In genomic region chr3:79874646-79875045, GRCh38 we compare ENCODE assay signal across 26 cellular contexts.
"Had no signal": no experiment of that assay in that cellular context is flagged by ENCODE, and none has a peak within 500 bp of the region (broad histone marks: within the 10 kb centered on the region; RNA-seq: fewer than 3 reads in every experiment).

No MANE protein-coding gene starts in this region.

- H3K4me1 ChIP-seq: pancreas, right lobe of liver, suprapubic skin, testis, transverse colon, upper lobe of right lung, uterus had no signal

- H3K27ac ChIP-seq: neutrophil, pancreas, prostate gland, right lobe of liver, sigmoid colon, suprapubic skin, testis, tibial artery, transverse colon, upper lobe of right lung, uterus had no signal

- H3K27me3 ChIP-seq: neutrophil, pancreas, right lobe of liver, sigmoid colon, suprapubic skin, testis, tibial artery, transverse colon, upper lobe of right lung, uterus had no signal

- DNase-seq: naive thymus-derived CD8-positive, alpha-beta T cell; nephron progenitor cell; nucleus accumbens; pancreas; retina; right cardiac atrium; right lobe of liver; sigmoid colon; small intestine; stimulated activated CD4-positive, alpha-beta T cell treated with anti-CD3 and anti-CD28 coated beads, Interleukin-15, amount 100 ng/mL, for 24 hours; stimulated activated CD4-positive, alpha-beta T cell treated with anti-CD3 and anti-CD28 coated beads, Interleukin-2, amount 100 ng/mL, for 24 hours; stimulated activated CD4-positive, alpha-beta T cell treated with anti-CD3 and anti-CD28 coated beads, Interleukin-4, amount 100 ng/mL, for 1 hour; stimulated activated CD4-positive, alpha-beta T cell treated with anti-CD3 and anti-CD28 coated beads, Interleukin-4, amount 100 ng/mL, for 4 hours; stimulated activated CD8-positive, alpha-beta memory T cell treated with anti-CD3 and anti-CD28 coated beads, Interleukin-4, amount 100 ng/mL, for 48 hours; stimulated activated naive CD4-positive, alpha-beta T cell; stimulated activated naive CD8-positive, alpha-beta T cell treated with anti-CD3 and anti-CD28 coated beads, Interleukin-15, amount 100 ng/mL, for 72 hours; stimulated activated naive CD8-positive, alpha-beta T cell treated with anti-CD3 and anti-CD28 coated beads, Interleukin-15, Interleukin-2, amounts not matched to agents 100 U/mL and 50 U/mL, for 24 hours; substantia nigra; testis; tibial artery; transverse colon; upper lobe of right lung; uterus had no signal

- H3K4me3 ChIP-seq: pancreas, prostate gland, right lobe of liver, sigmoid colon, suprapubic skin, testis, tibial artery, transverse colon, upper lobe of right lung, uterus had no signal

- H3K9me3 ChIP-seq: neutrophil, pancreas, prostate gland, right lobe of liver, sigmoid colon, suprapubic skin, testis, transverse colon, upper lobe of right lung, uterus had no signal

- H3K36me3 ChIP-seq: neutrophil, pancreas, prostate gland, right lobe of liver, sigmoid colon, suprapubic skin, tibial artery, transverse colon, upper lobe of right lung, uterus had no signal
